ENCODE assay signal across 12 cellular contexts in the genomic region with DNA sequence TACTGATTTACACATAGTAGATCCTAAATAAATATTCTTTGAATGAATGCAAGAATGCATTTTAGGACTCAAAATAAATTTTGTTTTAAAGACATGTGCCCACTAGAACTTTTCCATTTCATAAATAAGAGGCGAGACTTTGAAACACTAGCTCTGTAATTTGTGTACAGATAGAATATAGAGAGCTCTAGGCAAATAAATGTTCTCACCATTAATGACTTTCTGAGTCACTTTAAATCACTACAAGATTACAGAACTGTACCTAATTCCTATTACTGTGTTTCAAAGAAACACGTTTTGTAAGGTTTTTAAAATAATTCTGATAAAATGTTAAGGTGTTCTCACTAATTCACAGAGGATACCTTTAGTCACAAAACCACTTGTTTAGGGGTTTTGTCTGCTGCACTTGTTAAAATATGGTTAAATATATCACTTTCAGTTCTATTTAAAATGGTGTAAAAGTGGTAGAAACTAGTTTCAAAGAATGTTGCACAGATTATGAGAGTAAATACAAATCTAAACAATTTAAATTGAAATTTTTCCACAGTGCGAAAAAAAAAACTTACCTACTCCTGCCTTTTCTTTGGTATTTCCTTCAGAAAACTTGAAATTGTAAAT.
DNase-seq lines count a peak whose midpoint lies in the region; ATAC-seq and TF ChIP-seq lines count a peak whose summit lies in the region.
"Had no signal": no experiment of that assay in that cellular context is flagged by ENCODE, and none has a peak within 500 bp of the region (broad histone marks: within the 10 kb centered on the region; RNA-seq: fewer than 3 reads in every experiment).

No MANE protein-coding gene starts in this region.

- DNase-seq in GM13976 (ENCODE audit: low spot score) (no peak), gastrocnemius medialis (no peak), DMS153 treated with DMSO at 0.1 percent for 48 hours (lab: John Stamatoyannopoulos, UW; ENCODE audit: unreplicated experiment) (no peak), heart right ventricle (no peak)
- DNase-seq: activated CD4-positive, alpha-beta memory T cell treated with anti-CD3 and anti-CD28 coated beads, Interleukin-2, amount 10 ng/mL, durations not matched to agents 7 days and 5 days; NCI-H345; right lobe of liver; T-helper 17 cell had no signal

- H3K27ac ChIP-seq in gastrocnemius medialis (no peak overlapping the region), heart right ventricle (no peak overlapping the region)
- H3K27ac ChIP-seq: cardiac muscle cell, right lobe of liver had no signal

- TF ChIP-seq CTCF in GM13976 (IDR thresholded peaks at IDR 0.05; ENCODE audit: borderline replicate concordance, control extremely low read depth, extremely low read depth, insufficient read depth, missing control alignments) (no peak), gastrocnemius medialis (IDR thresholded peaks at IDR 0.05 in 4 of 5, conservative IDR thresholded peaks at IDR 0.05 in 1 of 5) (no peak), heart right ventricle (IDR thresholded peaks at IDR 0.05) (no peak)

- H3K36me3 ChIP-seq in gastrocnemius medialis (no peaks in the 10 kb centered on the region), heart right ventricle (no peaks in the 10 kb centered on the region)
- H3K36me3 ChIP-seq: cardiac muscle cell, right lobe of liver had no signal

- H3K27me3 ChIP-seq in gastrocnemius medialis (no peaks in the 10 kb centered on the region), heart right ventricle (no peaks in the 10 kb centered on the region)
- H3K27me3 ChIP-seq: cardiac muscle cell, right lobe of liver had no signal

- peak; percentile 82 for ATAC-seq in GM19351 (IDR thresholded peaks at IDR 0.05; ENCODE audit: unreplicated experiment)
- peak; percentile 78 for ATAC-seq in HG02571 (IDR thresholded peaks at IDR 0.05; ENCODE audit: unreplicated experiment)
- peak; percentile 69 for ATAC-seq in HG03354 (IDR thresholded peaks at IDR 0.05; ENCODE audit: poor library complexity, severe bottlenecking, unreplicated experiment)
- ATAC-seq in gastrocnemius medialis: no peak
- ATAC-seq in heart right ventricle: no peak
- ATAC-seq: right lobe of liver, T-helper 17 cell had no signal

- 89 to 92% methylated on average over 3 of the region's 3 CpGs for WGBS in heart right ventricle, 2 donors

- TF ChIP-seq POLR2A in gastrocnemius medialis (IDR thresholded peaks at IDR 0.05): no peak

- H3K4me3 ChIP-seq in gastrocnemius medialis (no peak overlapping the region), heart right ventricle (no peak overlapping the region)
- H3K4me3 ChIP-seq: cardiac muscle cell, right lobe of liver had no signal

- H3K9me3 ChIP-seq in gastrocnemius medialis (no peaks in the 10 kb centered on the region), heart right ventricle (peaks cover 0 to 40% (median 10%) of the 10 kb centered on the region in 11 donors)
- H3K9me3 ChIP-seq: right lobe of liver had no signal

- no peaks in the 10 kb centered on the region for H3K4me1 ChIP-seq in gastrocnemius medialis
- H3K4me1 ChIP-seq in heart right ventricle: no peaks in the 10 kb centered on the region
- H3K4me1 ChIP-seq: right lobe of liver had no signal

- intact Hi-C loops in gastrocnemius medialis (cut with DNase I; ENCODE audit: low total_unique reads) (no loop called here), heart right ventricle (cut with DNase I) (no loop called here)

- in situ Hi-C loops in GM13976 (cut with MboI; ENCODE audit: low sequenced_read_pairs, unreplicated experiment) (no loop called here), gastrocnemius medialis (cut with MboI; ENCODE audit: low sequenced_read_pairs in 4 of 4) (no loop called here)

Comparison
In these comparisons a context has a peak if more than half of its experiments do, and no peak if none do; other contexts are left out.
1. ATAC-seq: peak in GM19351 (single experiment), HG02571 (single experiment) and HG03354 (single experiment); none in gastrocnemius medialis (0 of 2) and heart right ventricle (0 of 8).